In genomic region chr5:98606961-98607360, GRCh38 we compare ENCODE assay signal across 7 cellular contexts.
"Had no signal": no experiment of that assay in that cellular context is flagged by ENCODE, and none has a peak within 500 bp of the region (broad histone marks: within the 10 kb centered on the region; RNA-seq: fewer than 3 reads in every experiment).

No MANE protein-coding gene starts in this region.

- H3K27me3 Mint-ChIP-seq: IgD-negative memory B cell had no signal

- ATAC-seq: HCT116, HepG2 had no signal

- H3K4me3 Mint-ChIP-seq: HFFc6, IgD-negative memory B cell had no signal

- H3K4me1 Mint-ChIP-seq: IgD-negative memory B cell had no signal

- DNase-seq: GM23248, GOT3, H7, HFFc6 had no signal

- H3K9me3 Mint-ChIP-seq: HFFc6 had no signal

- H3K27ac Mint-ChIP-seq: HFFc6, IgD-negative memory B cell had no signal
